ENCODE assay signal across 1 cellular context in the genomic region with DNA sequence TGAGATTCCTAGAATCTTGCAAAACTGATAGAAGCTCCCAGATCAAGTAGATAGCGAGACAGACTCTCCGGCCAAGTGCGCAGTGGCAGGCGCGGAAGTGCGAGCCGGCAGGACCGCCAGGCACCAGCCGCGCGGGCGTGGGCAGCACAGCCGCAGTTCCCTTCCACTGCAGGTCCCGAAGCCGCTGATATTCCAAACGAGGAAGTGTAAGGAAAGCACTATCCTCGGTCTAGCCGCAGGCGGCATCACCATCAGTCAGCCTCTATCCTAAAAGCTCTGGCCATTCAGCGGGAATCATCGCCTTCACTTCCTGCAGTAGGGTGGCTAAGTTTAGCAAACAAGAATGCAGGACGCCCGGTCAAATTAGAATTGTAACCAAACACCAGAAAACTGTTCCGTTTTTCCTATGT.
TF ChIP-seq lines count a peak whose summit lies in the region.

No MANE protein-coding gene starts in this region.

TF ChIP-seq in SK-N-SH, 30 proteins besides CTCF, POLR2A, EP300 and RAD21 (continued from another document):
- TF ChIP-seq, protein P1, sequence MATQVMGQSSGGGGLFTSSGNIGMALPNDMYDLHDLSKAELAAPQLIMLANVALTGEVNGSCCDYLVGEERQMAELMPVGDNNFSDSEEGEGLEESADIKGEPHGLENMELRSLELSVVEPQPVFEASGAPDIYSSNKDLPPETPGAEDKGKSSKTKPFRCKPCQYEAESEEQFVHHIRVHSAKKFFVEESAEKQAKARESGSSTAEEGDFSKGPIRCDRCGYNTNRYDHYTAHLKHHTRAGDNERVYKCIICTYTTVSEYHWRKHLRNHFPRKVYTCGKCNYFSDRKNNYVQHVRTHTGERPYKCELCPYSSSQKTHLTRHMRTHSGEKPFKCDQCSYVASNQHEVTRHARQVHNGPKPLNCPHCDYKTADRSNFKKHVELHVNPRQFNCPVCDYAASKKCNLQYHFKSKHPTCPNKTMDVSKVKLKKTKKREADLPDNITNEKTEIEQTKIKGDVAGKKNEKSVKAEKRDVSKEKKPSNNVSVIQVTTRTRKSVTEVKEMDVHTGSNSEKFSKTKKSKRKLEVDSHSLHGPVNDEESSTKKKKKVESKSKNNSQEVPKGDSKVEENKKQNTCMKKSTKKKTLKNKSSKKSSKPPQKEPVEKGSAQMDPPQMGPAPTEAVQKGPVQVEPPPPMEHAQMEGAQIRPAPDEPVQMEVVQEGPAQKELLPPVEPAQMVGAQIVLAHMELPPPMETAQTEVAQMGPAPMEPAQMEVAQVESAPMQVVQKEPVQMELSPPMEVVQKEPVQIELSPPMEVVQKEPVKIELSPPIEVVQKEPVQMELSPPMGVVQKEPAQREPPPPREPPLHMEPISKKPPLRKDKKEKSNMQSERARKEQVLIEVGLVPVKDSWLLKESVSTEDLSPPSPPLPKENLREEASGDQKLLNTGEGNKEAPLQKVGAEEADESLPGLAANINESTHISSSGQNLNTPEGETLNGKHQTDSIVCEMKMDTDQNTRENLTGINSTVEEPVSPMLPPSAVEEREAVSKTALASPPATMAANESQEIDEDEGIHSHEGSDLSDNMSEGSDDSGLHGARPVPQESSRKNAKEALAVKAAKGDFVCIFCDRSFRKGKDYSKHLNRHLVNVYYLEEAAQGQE (IDR thresholded peaks at IDR 0.05; ENCODE audit: low read depth, low read length) = no peak
- no peak for TF ChIP-seq RCOR1 (IDR thresholded peaks at IDR 0.05; ENCODE audit: low read length)
- no peak for TF ChIP-seq TAF1 (IDR thresholded peaks at IDR 0.05; ENCODE audit: borderline replicate concordance, low read depth, low read length)
- no peak for TF ChIP-seq JUND (IDR thresholded peaks at IDR 0.05)
- TF ChIP-seq ELF1 (IDR thresholded peaks at IDR 0.05) = peak; percentile 42; the same call in 1 of the 2 replicates
- no peak for TF ChIP-seq FOXM1 (IDR thresholded peaks at IDR 0.05; ENCODE audit: low read depth)
- TF ChIP-seq SIN3A (IDR thresholded peaks at IDR 0.05; ENCODE audit: borderline replicate concordance, low read depth, low read length) = no peak
- TF ChIP-seq RFX5 (IDR thresholded peaks at IDR 0.05; ENCODE audit: low read length) = no peak
- TF ChIP-seq EZH2phosphoT487 (IDR thresholded peaks at IDR 0.05; ENCODE audit: borderline replicate concordance, low read depth) = no peak
- TF ChIP-seq, protein P2, sequence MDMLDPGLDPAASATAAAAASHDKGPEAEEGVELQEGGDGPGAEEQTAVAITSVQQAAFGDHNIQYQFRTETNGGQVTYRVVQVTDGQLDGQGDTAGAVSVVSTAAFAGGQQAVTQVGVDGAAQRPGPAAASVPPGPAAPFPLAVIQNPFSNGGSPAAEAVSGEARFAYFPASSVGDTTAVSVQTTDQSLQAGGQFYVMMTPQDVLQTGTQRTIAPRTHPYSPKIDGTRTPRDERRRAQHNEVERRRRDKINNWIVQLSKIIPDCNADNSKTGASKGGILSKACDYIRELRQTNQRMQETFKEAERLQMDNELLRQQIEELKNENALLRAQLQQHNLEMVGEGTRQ (IDR thresholded peaks at IDR 0.05; ENCODE audit: borderline replicate concordance, low read depth, low read length) = no peak
- TF ChIP-seq, protein P3, sequence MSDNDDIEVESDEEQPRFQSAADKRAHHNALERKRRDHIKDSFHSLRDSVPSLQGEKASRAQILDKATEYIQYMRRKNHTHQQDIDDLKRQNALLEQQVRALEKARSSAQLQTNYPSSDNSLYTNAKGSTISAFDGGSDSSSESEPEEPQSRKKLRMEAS (IDR thresholded peaks at IDR 0.05; ENCODE audit: low read depth) = peak; percentile 10; the same call in 1 of the 2 replicates
- TF ChIP-seq, protein P4, sequence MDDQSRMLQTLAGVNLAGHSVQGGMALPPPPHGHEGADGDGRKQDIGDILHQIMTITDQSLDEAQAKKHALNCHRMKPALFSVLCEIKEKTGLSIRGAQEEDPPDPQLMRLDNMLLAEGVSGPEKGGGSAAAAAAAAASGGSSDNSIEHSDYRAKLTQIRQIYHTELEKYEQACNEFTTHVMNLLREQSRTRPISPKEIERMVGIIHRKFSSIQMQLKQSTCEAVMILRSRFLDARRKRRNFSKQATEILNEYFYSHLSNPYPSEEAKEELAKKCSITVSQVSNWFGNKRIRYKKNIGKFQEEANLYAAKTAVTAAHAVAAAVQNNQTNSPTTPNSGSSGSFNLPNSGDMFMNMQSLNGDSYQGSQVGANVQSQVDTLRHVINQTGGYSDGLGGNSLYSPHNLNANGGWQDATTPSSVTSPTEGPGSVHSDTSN (IDR thresholded peaks at IDR 0.05) = no peak
- TF ChIP-seq CHD2 (IDR thresholded peaks at IDR 0.05; ENCODE audit: low read length, partially characterized antibody) = peak; percentile 0
